In genomic region chr9:8019636-8020035, GRCh38 we compare ENCODE assay signal across 2 cellular contexts.
TF ChIP-seq lines count a peak whose summit lies in the region.

No MANE protein-coding gene starts in this region.

TF ChIP-seq in HepG2, 621 proteins besides CTCF, POLR2A, EP300 and RAD21 (continued from another document and continues in another):
- TF ChIP-seq ZBTB40 (IDR thresholded peaks at IDR 0.05) (no peak), ZBTB40 (CRISPR knock-in tag; IDR thresholded peaks at IDR 0.05) (no peak), MAFF (IDR thresholded peaks at IDR 0.05; ENCODE audit: low read depth, low read length) (peak; percentile 92), SMARCC2 (IDR thresholded peaks at IDR 0.05) (no peak), ATF7-NPFF (CRISPR knock-in tag; IDR thresholded peaks at IDR 0.05; ENCODE audit: low read depth) (no peak), ZNF12 (CRISPR knock-in tag; IDR thresholded peaks at IDR 0.05) (no peak), MAFK (conservative IDR thresholded peaks at IDR 0.05 in 1 of 2, IDR thresholded peaks at IDR 0.05 in 1 of 2; ENCODE audit: low read length in 2 of 2) (peak; percentile 90 to 97), SNAPC4 (CRISPR knock-in tag; IDR thresholded peaks at IDR 0.05) (no peak)

TF ChIP-seq in K562, 482 proteins besides CTCF, POLR2A, EP300 and RAD21 (continued from another document):
- no peak for TF ChIP-seq ZBTB43 (CRISPR knock-in tag; IDR thresholded peaks at IDR 0.05)
TF ChIP-seq in K562: peak in this region for 2.
